8 cellular contexts compared by ENCODE assay signal in genomic region chr12:76455582-76456345, GRCh38.
A peak's percentile ranks its signal among the peaks of the same experiment; 100 is the strongest.
DNase-seq lines count a peak whose midpoint lies in the region; ATAC-seq, FAIRE-seq and TF ChIP-seq lines count a peak whose summit lies in the region.

No MANE protein-coding gene starts in this region.

- H3K27me3 ChIP-seq in parathyroid adenoma (ENCODE audit: control insufficient read depth, insufficient read depth, low read length), result no peaks in the 10 kb centered on the region

- no peak overlapping the region for H2AFZ ChIP-seq in parathyroid adenoma

- DNase-seq in D721Med (ENCODE audit: insufficient read length, low spot score) (no peak), NCI-H2081 treated with DMSO at 0.1 percent for 48 hours (lab: John Stamatoyannopoulos, UW) (peak; percentile 17), fibroblast of villous mesenchyme (ENCODE audit: low read depth) (peak; percentile 86), NCI-H187 treated with DMSO at 0.1 percent for 48 hours (lab: John Stamatoyannopoulos, UW) (no peak)

- H3K36me3 ChIP-seq in parathyroid adenoma (ENCODE audit: control insufficient read depth, insufficient read depth, low read length), result no peaks in the 10 kb centered on the region

- H3K9me3 ChIP-seq in parathyroid adenoma (ENCODE audit: control insufficient read depth, low read length), result no peaks in the 10 kb centered on the region

- H3K9ac ChIP-seq in parathyroid adenoma, result no peak overlapping the region

- TF ChIP-seq CTCF in D721Med (IDR thresholded peaks at IDR 0.05; ENCODE audit: insufficient read depth, missing control alignments) (peak; percentile 66), VCaP (conservative IDR thresholded peaks at IDR 0.05) (peak; percentile 84), fibroblast of villous mesenchyme (IDR thresholded peaks at IDR 0.05; ENCODE audit: insufficient read depth, low read depth, low read length) (peak; percentile 64), parathyroid adenoma (IDR thresholded peaks at IDR 0.05) (peak; percentile 48)

- peak; percentile 90 for ATAC-seq in GM19025 (IDR thresholded peaks at IDR 0.05; ENCODE audit: low read depth, unreplicated experiment)
- peak; percentile 87 for ATAC-seq in HG03095 (IDR thresholded peaks at IDR 0.05; ENCODE audit: unreplicated experiment)

- no peak overlapping the region for H3K4me2 ChIP-seq in parathyroid adenoma (ENCODE audit: low read length)

- FAIRE-seq in D721Med (lab: Jason Lieb, UNC), result peak; percentile 73

- H3K27ac ChIP-seq in VCaP (peak overlapping the region; percentile 59), parathyroid adenoma (no peak overlapping the region)

- H3K79me2 ChIP-seq in parathyroid adenoma, result no peaks in the 10 kb centered on the region

- no peaks in the 10 kb centered on the region for H3K4me1 ChIP-seq in parathyroid adenoma

- H3K4me3 ChIP-seq in fibroblast of villous mesenchyme (ENCODE audit: low read depth, low read length), result no peak overlapping the region
- no peak overlapping the region for H3K4me3 ChIP-seq in parathyroid adenoma (ENCODE audit: low read depth, low read length)

Comparison
In these comparisons a context has a peak if more than half of its experiments do, and no peak if none do; other contexts are left out.
1. DNase-seq: peak in NCI-H2081 treated with DMSO at 0.1 percent for 48 hours (single experiment) and fibroblast of villous mesenchyme (single experiment); none in D721Med (single experiment) and NCI-H187 treated with DMSO at 0.1 percent for 48 hours (single experiment).
2. Peak in every context shown above with its lines, with median percentiles within 50 percentile points of each other: CTCF ChIP-seq.